In the genomic region with DNA sequence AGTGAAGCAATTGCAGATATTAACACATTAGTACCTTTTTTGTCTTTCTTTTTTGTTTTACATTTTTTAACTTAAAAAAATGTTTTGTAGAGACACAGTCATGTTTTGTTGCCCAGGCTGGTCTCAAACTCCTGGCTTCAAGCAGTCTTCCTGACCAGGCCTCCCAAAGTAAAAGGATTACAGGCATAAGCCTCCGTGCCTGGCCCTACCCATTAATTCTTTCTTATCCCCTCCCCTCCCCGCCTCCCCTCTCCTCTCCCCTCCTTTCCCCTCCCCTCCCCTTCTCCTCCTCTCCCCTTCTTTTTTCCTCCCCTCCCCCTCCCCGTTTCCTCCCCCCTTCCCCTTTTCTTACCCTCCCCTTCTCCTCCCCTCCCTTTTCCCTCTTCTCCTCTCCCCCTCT, we compare ENCODE assay signal across 38 cellular contexts.
"Had no signal": no experiment of that assay in that cellular context is flagged by ENCODE, and none has a peak within 500 bp of the region (broad histone marks: within the 10 kb centered on the region; RNA-seq: fewer than 3 reads in every experiment).

No MANE protein-coding gene starts in this region.

- DNase-seq: activated CD4-positive, alpha-beta memory T cell treated with anti-CD3 and anti-CD28 coated beads, Interleukin-2, amount 10 ng/mL, durations not matched to agents 7 days and 5 days; activated CD4-positive, alpha-beta T cell treated with anti-CD3 and anti-CD28 coated beads for 1 hour; activated CD4-positive, alpha-beta T cell treated with anti-CD3 and anti-CD28 coated beads for 36 hours; activated CD4-positive, alpha-beta T cell treated with anti-CD3 and anti-CD28 coated beads for 48 hours; activated CD4-positive, alpha-beta T cell treated with anti-CD3 and anti-CD28 coated beads, Interleukin-2, amount 10 ng/mL, durations not matched to agents 7 days and 5 days; activated CD4-positive, alpha-beta T cell treated with anti-CD3 and anti-CD28 coated beads, Interleukin-2, amount 50 U/mL, for 48 hours; activated CD4-positive, CD25-positive, alpha-beta regulatory T cell; activated CD8-positive, alpha-beta memory T cell treated with anti-CD3 and anti-CD28 coated beads for 24 hours; activated CD8-positive, alpha-beta memory T cell treated with anti-CD3 and anti-CD28 coated beads, Interleukin-2, amount 10 ng/mL, durations not matched to agents 7 days and 5 days; activated CD8-positive, alpha-beta memory T cell treated with anti-CD3 and anti-CD28 coated beads, Interleukin-2, amount 50 U/mL, for 48 hours; activated CD8-positive, alpha-beta T cell treated with anti-CD3 and anti-CD28 coated beads, Interleukin-2, amount 10 ng/mL, durations not matched to agents 7 days and 5 days; activated effector memory CD4-positive, alpha-beta T cell treated with Interleukin-2 at 50 U/mL for 16 hours; activated gamma-delta T cell; activated naive CD4-positive, alpha-beta T cell treated with anti-CD3 and anti-CD28 coated beads, Interleukin-2, amount 10 ng/mL, durations not matched to agents 7 days and 5 days; activated naive CD4-positive, alpha-beta T cell treated with Interleukin-2 at 50 U/mL for 16 hours; activated naive CD8-positive, alpha-beta T cell treated with anti-CD3 and anti-CD28 coated beads, Interleukin-2, amount 10 ng/mL, durations not matched to agents 7 days and 5 days; activated naive CD8-positive, alpha-beta T cell treated with anti-CD3 and anti-CD28 coated beads, Interleukin-2, amount 50 U/mL, for 24 hours; activated T-cell treated with anti-CD3 and anti-CD28 coated beads, Interleukin-2, amount 50 U/mL, for 24 hours; activated T-cell treated with anti-CD3 and anti-CD28 coated beads, Interleukin-2, amount 50 U/mL, for 48 hours; amygdala; anterior cingulate cortex; caudate nucleus; T-helper 1 cell; T-helper 2 cell; T-helper 9 cell; WERI-Rb-1 had no signal

- H3K36me3 ChIP-seq: ascending aorta, cardiac muscle cell, WERI-Rb-1 had no signal

- FAIRE-seq: bronchial epithelial cell had no signal

- H3K27me3 Mint-ChIP-seq: activated CD4-positive, alpha-beta memory T cell treated with anti-CD3 and anti-CD28 coated beads, Interleukin-2, amount 10 ng/mL, durations not matched to agents 7 days and 5 days; activated CD4-positive, alpha-beta T cell treated with anti-CD3 and anti-CD28 coated beads for 36 hours; activated CD4-positive, alpha-beta T cell treated with anti-CD3 and anti-CD28 coated beads, Interleukin-2, amount 10 ng/mL, durations not matched to agents 7 days and 5 days; activated CD8-positive, alpha-beta memory T cell treated with anti-CD3 and anti-CD28 coated beads, Interleukin-2, amount 10 ng/mL, durations not matched to agents 7 days and 5 days; activated naive CD4-positive, alpha-beta T cell treated with anti-CD3 and anti-CD28 coated beads, Interleukin-2, amount 10 ng/mL, durations not matched to agents 7 days and 5 days; activated naive CD4-positive, alpha-beta T cell treated with anti-CD3 and anti-CD28 coated beads, Interleukin-2, amount 50 U/mL, for 24 hours; activated naive CD8-positive, alpha-beta T cell; activated naive CD8-positive, alpha-beta T cell treated with anti-CD3 and anti-CD28 coated beads, Interleukin-2, amount 10 ng/mL, durations not matched to agents 7 days and 5 days; activated naive CD8-positive, alpha-beta T cell treated with anti-CD3 and anti-CD28 coated beads, Interleukin-2, amount 50 U/mL, for 24 hours; activated T-cell treated with anti-CD3 and anti-CD28 coated beads, Interleukin-2, amount 50 U/mL, for 24 hours; brain; central memory CD8-positive, alpha-beta T cell had no signal

- H3K36me3 Mint-ChIP-seq: activated naive CD4-positive, alpha-beta T cell treated with anti-CD3 and anti-CD28 coated beads, Interleukin-2, amount 10 ng/mL, durations not matched to agents 7 days and 5 days had no signal

- H3K4me3 Mint-ChIP-seq: activated CD4-positive, alpha-beta memory T cell treated with anti-CD3 and anti-CD28 coated beads, Interleukin-2, amount 10 ng/mL, durations not matched to agents 7 days and 5 days; activated CD4-positive, alpha-beta T cell treated with anti-CD3 and anti-CD28 coated beads for 36 hours; activated CD4-positive, alpha-beta T cell treated with anti-CD3 and anti-CD28 coated beads, Interleukin-2, amount 10 ng/mL, durations not matched to agents 7 days and 5 days; activated CD8-positive, alpha-beta memory T cell treated with anti-CD3 and anti-CD28 coated beads, Interleukin-2, amount 10 ng/mL, durations not matched to agents 7 days and 5 days; activated CD8-positive, alpha-beta T cell treated with anti-CD3 and anti-CD28 coated beads, Interleukin-2, amount 10 ng/mL, durations not matched to agents 7 days and 5 days; activated naive CD4-positive, alpha-beta T cell treated with anti-CD3 and anti-CD28 coated beads, Interleukin-2, amount 10 ng/mL, durations not matched to agents 7 days and 5 days; activated naive CD4-positive, alpha-beta T cell treated with anti-CD3 and anti-CD28 coated beads, Interleukin-2, amount 50 U/mL, for 24 hours; activated naive CD8-positive, alpha-beta T cell; activated naive CD8-positive, alpha-beta T cell treated with anti-CD3 and anti-CD28 coated beads, Interleukin-2, amount 10 ng/mL, durations not matched to agents 7 days and 5 days; activated naive CD8-positive, alpha-beta T cell treated with anti-CD3 and anti-CD28 coated beads, Interleukin-2, amount 50 U/mL, for 24 hours; activated T-cell treated with anti-CD3 and anti-CD28 coated beads, Interleukin-2, amount 50 U/mL, for 24 hours; brain; central memory CD8-positive, alpha-beta T cell; T-helper 1 cell treated with Interleukin-12 subunit alpha and Interleukin-12 subunit beta and Interleukin-4 antibody, amounts not matched to agents 30 μg/mL and 1 μg/mL, for 36 hours; T-helper 2 cell treated with Interferon-gamma antibody and Interleukin-4, amounts not matched to agents 5 μg/mL and 100 μg/mL, for 36 hours; WTC11 had no signal

- ATAC-seq: activated CD4-positive, alpha-beta T cell treated with anti-CD3 and anti-CD28 coated beads for 36 hours; activated CD4-positive, CD25-positive, alpha-beta regulatory T cell treated with anti-CD3 and anti-CD28 coated beads, Interleukin-2, amount 50 U/mL, for 24 hours; activated CD8-positive, alpha-beta memory T cell treated with anti-CD3 and anti-CD28 coated beads, Interleukin-2, amount 10 ng/mL, durations not matched to agents 7 days and 5 days; activated CD8-positive, alpha-beta T cell treated with anti-CD3 and anti-CD28 coated beads, Interleukin-2, amount 10 ng/mL, durations not matched to agents 7 days and 5 days; activated naive CD8-positive, alpha-beta T cell treated with anti-CD3 and anti-CD28 coated beads, Interleukin-2, amount 50 U/mL, for 24 hours; WTC11 had no signal

- H3K27me3 ChIP-seq: ascending aorta, cardiac muscle cell had no signal

- H3K27ac Mint-ChIP-seq: activated CD4-positive, alpha-beta memory T cell treated with anti-CD3 and anti-CD28 coated beads, Interleukin-2, amount 10 ng/mL, durations not matched to agents 7 days and 5 days; activated CD4-positive, alpha-beta T cell treated with anti-CD3 and anti-CD28 coated beads for 36 hours; activated CD8-positive, alpha-beta memory T cell treated with anti-CD3 and anti-CD28 coated beads, Interleukin-2, amount 10 ng/mL, durations not matched to agents 7 days and 5 days; activated CD8-positive, alpha-beta T cell treated with anti-CD3 and anti-CD28 coated beads, Interleukin-2, amount 10 ng/mL, durations not matched to agents 7 days and 5 days; activated naive CD4-positive, alpha-beta T cell treated with anti-CD3 and anti-CD28 coated beads, Interleukin-2, amount 10 ng/mL, durations not matched to agents 7 days and 5 days; activated naive CD4-positive, alpha-beta T cell treated with anti-CD3 and anti-CD28 coated beads, Interleukin-2, amount 50 U/mL, for 24 hours; activated naive CD8-positive, alpha-beta T cell; activated naive CD8-positive, alpha-beta T cell treated with anti-CD3 and anti-CD28 coated beads, Interleukin-2, amount 10 ng/mL, durations not matched to agents 7 days and 5 days; activated naive CD8-positive, alpha-beta T cell treated with anti-CD3 and anti-CD28 coated beads, Interleukin-2, amount 50 U/mL, for 24 hours; activated T-cell treated with anti-CD3 and anti-CD28 coated beads, Interleukin-2, amount 50 U/mL, for 24 hours; activated T-helper 2 cell treated with anti-CD3 and anti-CD28 coated beads, Interferon-gamma antibody, Interleukin-2, Interleukin-4, amounts not matched to agents 10 μg/mL and 5 μg/mL and 100 μg/mL, durations not matched to agents 14 hours and 24 hours and 36 hours; T-helper 1 cell treated with Interleukin-12 subunit alpha and Interleukin-12 subunit beta and Interleukin-4 antibody, amounts not matched to agents 30 μg/mL and 1 μg/mL, for 36 hours; T-helper 2 cell treated with Interferon-gamma antibody and Interleukin-4, amounts not matched to agents 5 μg/mL and 100 μg/mL, for 36 hours; WTC11 had no signal

- H3K27ac ChIP-seq: ascending aorta, cardiac muscle cell, WERI-Rb-1 had no signal

- H3K4me3 ChIP-seq: ascending aorta, cardiac muscle cell had no signal

- H3K4me1 Mint-ChIP-seq: activated CD4-positive, alpha-beta memory T cell treated with anti-CD3 and anti-CD28 coated beads, Interleukin-2, amount 10 ng/mL, durations not matched to agents 7 days and 5 days; activated CD4-positive, alpha-beta T cell treated with anti-CD3 and anti-CD28 coated beads for 36 hours; activated CD4-positive, alpha-beta T cell treated with anti-CD3 and anti-CD28 coated beads, Interleukin-2, amount 10 ng/mL, durations not matched to agents 7 days and 5 days; activated CD8-positive, alpha-beta memory T cell treated with anti-CD3 and anti-CD28 coated beads, Interleukin-2, amount 10 ng/mL, durations not matched to agents 7 days and 5 days; activated naive CD4-positive, alpha-beta T cell treated with anti-CD3 and anti-CD28 coated beads, Interleukin-2, amount 10 ng/mL, durations not matched to agents 7 days and 5 days; activated naive CD4-positive, alpha-beta T cell treated with anti-CD3 and anti-CD28 coated beads, Interleukin-2, amount 50 U/mL, for 24 hours; activated naive CD8-positive, alpha-beta T cell treated with anti-CD3 and anti-CD28 coated beads, Interleukin-2, amount 10 ng/mL, durations not matched to agents 7 days and 5 days; activated naive CD8-positive, alpha-beta T cell treated with anti-CD3 and anti-CD28 coated beads, Interleukin-2, amount 50 U/mL, for 24 hours; WTC11 had no signal

- H3K4me1 ChIP-seq: ascending aorta had no signal

- H3K9me3 Mint-ChIP-seq: activated CD4-positive, alpha-beta memory T cell treated with anti-CD3 and anti-CD28 coated beads, Interleukin-2, amount 10 ng/mL, durations not matched to agents 7 days and 5 days; activated CD4-positive, alpha-beta T cell treated with anti-CD3 and anti-CD28 coated beads, Interleukin-2, amount 10 ng/mL, durations not matched to agents 7 days and 5 days; activated naive CD4-positive, alpha-beta T cell treated with anti-CD3 and anti-CD28 coated beads, Interleukin-2, amount 10 ng/mL, durations not matched to agents 7 days and 5 days; activated naive CD4-positive, alpha-beta T cell treated with anti-CD3 and anti-CD28 coated beads, Interleukin-2, amount 50 U/mL, for 24 hours; activated naive CD8-positive, alpha-beta T cell treated with anti-CD3 and anti-CD28 coated beads, Interleukin-2, amount 50 U/mL, for 24 hours; T-helper 2 cell treated with Interferon-gamma antibody and Interleukin-4, amounts not matched to agents 5 μg/mL and 100 μg/mL, for 36 hours had no signal
